In the genomic region with DNA sequence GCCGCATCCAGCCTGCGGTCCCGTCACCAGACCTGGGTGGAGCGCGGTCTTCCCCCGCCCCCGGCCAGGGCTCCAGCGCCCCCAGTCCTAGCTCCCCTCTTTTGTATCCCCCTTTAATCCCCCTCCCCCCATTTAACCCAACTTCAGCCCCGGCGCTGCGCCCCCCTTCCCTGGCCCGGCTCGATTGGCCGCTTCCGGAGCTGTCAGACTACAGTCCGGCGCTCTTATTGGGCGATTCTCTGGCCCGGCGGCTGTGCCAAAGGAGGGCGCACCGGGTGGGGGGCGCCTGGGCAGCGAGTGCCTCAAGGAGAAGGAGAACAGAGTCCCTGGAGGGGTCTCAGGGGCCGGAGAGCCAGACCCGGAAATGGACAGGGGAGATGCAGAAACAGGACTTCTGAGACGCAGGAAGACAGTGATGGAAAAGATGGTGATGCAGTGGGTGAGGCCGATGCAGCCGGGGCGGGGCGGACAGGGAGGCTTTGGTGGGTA, we compare ENCODE assay signal across 8 cellular contexts. TPM values are rescaled to one million over a fixed set of nuclear protein-coding genes. Genes with fewer than 3 reads are reported as not detected.
DNase-seq lines count a peak whose midpoint lies in the region; TF ChIP-seq lines count a peak whose summit lies in the region.

No MANE protein-coding gene starts in this region.

- POLR2A ChIA-PET in activated CD4-positive, alpha-beta memory T cell treated with anti-CD3 and anti-CD28 coated beads for 36 hours (lab: Charles Lee), result no interaction called here
- POLR2A ChIA-PET in activated CD4-positive, alpha-beta memory T cell treated with anti-CD3 and anti-CD28 coated beads, Interleukin-2, amount 10 ng/mL, durations not matched to agents 7 days and 5 days (lab: Charles Lee), result no interaction called here

- no peaks in the 10 kb centered on the region for H3K36me3 Mint-ChIP-seq in activated CD4-positive, alpha-beta memory T cell treated with anti-CD3 and anti-CD28 coated beads for 36 hours
- no peaks in the 10 kb centered on the region for H3K36me3 Mint-ChIP-seq in activated CD4-positive, alpha-beta memory T cell treated with anti-CD3 and anti-CD28 coated beads, Interleukin-2, amount 10 ng/mL, durations not matched to agents 7 days and 5 days (ENCODE audit: low read depth)
- H3K36me3 Mint-ChIP-seq in mesothelial cell of epicardium, result no peaks in the 10 kb centered on the region
- peaks cover 5% of the 10 kb centered on the region for H3K36me3 Mint-ChIP-seq in type B pancreatic cell

- peak overlapping the region; percentile 12 for H3K27ac ChIP-seq in colonic mucosa

- CTCF ChIA-PET in activated CD4-positive, alpha-beta memory T cell treated with anti-CD3 and anti-CD28 coated beads for 36 hours (lab: Charles Lee), result interaction anchor here (1.0 kb wide), 1 partner anchor 39 kb away, joined by 3 read pairs; no protein-coding TSS in a partner anchor
- CTCF ChIA-PET in activated CD4-positive, alpha-beta memory T cell treated with anti-CD3 and anti-CD28 coated beads, Interleukin-2, amount 10 ng/mL, durations not matched to agents 7 days and 5 days (lab: Charles Lee), result interaction anchor here (0.6 kb wide), 1 partner anchor 627 kb away, joined by 4 read pairs; no protein-coding TSS in a partner anchor

- no peaks in the 10 kb centered on the region for H3K36me3 ChIP-seq in colonic mucosa

- peaks cover 6% of the 10 kb centered on the region for H3K4me1 ChIP-seq in colonic mucosa

- H3K4me1 Mint-ChIP-seq in activated CD4-positive, alpha-beta memory T cell treated with anti-CD3 and anti-CD28 coated beads for 36 hours (ENCODE audit: low read depth), result peaks cover 2% of the 10 kb centered on the region
- peaks cover 9% of the 10 kb centered on the region for H3K4me1 Mint-ChIP-seq in activated CD4-positive, alpha-beta memory T cell treated with anti-CD3 and anti-CD28 coated beads, Interleukin-2, amount 10 ng/mL, durations not matched to agents 7 days and 5 days
- H3K4me1 Mint-ChIP-seq in mesothelial cell of epicardium (peaks cover 5% of the 10 kb centered on the region), type B pancreatic cell (ENCODE audit: unreplicated experiment) (peaks cover 26% of the 10 kb centered on the region)

- DNase-seq in activated CD4-positive, alpha-beta memory T cell treated with anti-CD3 and anti-CD28 coated beads for 36 hours, result no peak
- no peak for DNase-seq in activated CD4-positive, alpha-beta memory T cell treated with anti-CD3 and anti-CD28 coated beads, Interleukin-2, amount 10 ng/mL, durations not matched to agents 7 days and 5 days
- DNase-seq in colonic mucosa (no peak), mesothelial cell of epicardium (ENCODE audit: low spot score in 2 of 2, unreplicated experiment in 2 of 2) (peak in 1 of 2 experiments; percentile 39), type B pancreatic cell (ENCODE audit: extremely low spot score, unreplicated experiment) (no peak), GF-D8 (lab: John Stamatoyannopoulos, UW) (no peak), NOMO-1 treated with DMSO at 0.1 percent for 48 hours (lab: John Stamatoyannopoulos, UW; ENCODE audit: unreplicated experiment) (no peak), NCI-H446 treated with DMSO at 0.1 percent for 48 hours (lab: John Stamatoyannopoulos, UW) (no peak)

- H3K4me3 ChIP-seq in colonic mucosa, result peak overlapping the region; percentile 55

- intact Hi-C loops in activated CD4-positive, alpha-beta memory T cell treated with anti-CD3 and anti-CD28 coated beads for 36 hours (cut with micrococcal nuclease), result loop anchor here (2.0 to 5.0 kb wide), 2 partner anchors 32 to 109 kb away; no protein-coding TSS in a partner anchor
- intact Hi-C loops in colonic mucosa (cut with DNase I), result no loop called here

- peak overlapping the region in 1 of 2 donors; percentile 63 for H3K9ac ChIP-seq in colonic mucosa (ENCODE audit: low read depth in 2 of 2, low read length in 2 of 2)

- no peaks in the 10 kb centered on the region for H3K9me3 Mint-ChIP-seq in activated CD4-positive, alpha-beta memory T cell treated with anti-CD3 and anti-CD28 coated beads for 36 hours
- no peaks in the 10 kb centered on the region for H3K9me3 Mint-ChIP-seq in activated CD4-positive, alpha-beta memory T cell treated with anti-CD3 and anti-CD28 coated beads, Interleukin-2, amount 10 ng/mL, durations not matched to agents 7 days and 5 days
- no peaks in the 10 kb centered on the region for H3K9me3 Mint-ChIP-seq in mesothelial cell of epicardium
- H3K9me3 Mint-ChIP-seq in type B pancreatic cell, result no peaks in the 10 kb centered on the region

- TF ChIP-seq CTCF in colonic mucosa (IDR thresholded peaks at IDR 0.05), result no peak
- no peak for TF ChIP-seq CTCF in mesothelial cell of epicardium (IDR thresholded peaks at IDR 0.05; ENCODE audit: unreplicated experiment)
- TF ChIP-seq CTCF in type B pancreatic cell (conservative IDR thresholded peaks at IDR 0.05), result no peak

- H3K4me3 Mint-ChIP-seq in activated CD4-positive, alpha-beta memory T cell treated with anti-CD3 and anti-CD28 coated beads for 36 hours, result peak overlapping the region; percentile 29
- no peak overlapping the region for H3K4me3 Mint-ChIP-seq in activated CD4-positive, alpha-beta memory T cell treated with anti-CD3 and anti-CD28 coated beads, Interleukin-2, amount 10 ng/mL, durations not matched to agents 7 days and 5 days
- H3K4me3 Mint-ChIP-seq in mesothelial cell of epicardium (peak overlapping the region; percentile 63), type B pancreatic cell (peak overlapping the region; percentile 83)

- H3K9me3 ChIP-seq in colonic mucosa, result no peaks in the 10 kb centered on the region

- peaks cover 26% of the 10 kb centered on the region for H3K27me3 ChIP-seq in colonic mucosa

- no peak overlapping the region for H3K27ac Mint-ChIP-seq in activated CD4-positive, alpha-beta memory T cell treated with anti-CD3 and anti-CD28 coated beads for 36 hours
- H3K27ac Mint-ChIP-seq in activated CD4-positive, alpha-beta memory T cell treated with anti-CD3 and anti-CD28 coated beads, Interleukin-2, amount 10 ng/mL, durations not matched to agents 7 days and 5 days, result no peak overlapping the region
- H3K27ac Mint-ChIP-seq in mesothelial cell of epicardium (no peak overlapping the region), type B pancreatic cell (peak overlapping the region; percentile 59)

- peaks cover 39% of the 10 kb centered on the region for H3K27me3 Mint-ChIP-seq in activated CD4-positive, alpha-beta memory T cell treated with anti-CD3 and anti-CD28 coated beads for 36 hours
- peaks cover 51% of the 10 kb centered on the region for H3K27me3 Mint-ChIP-seq in activated CD4-positive, alpha-beta memory T cell treated with anti-CD3 and anti-CD28 coated beads, Interleukin-2, amount 10 ng/mL, durations not matched to agents 7 days and 5 days
- H3K27me3 Mint-ChIP-seq in mesothelial cell of epicardium (ENCODE audit: low read depth), result peaks cover 74% of the 10 kb centered on the region
- peaks cover 50% of the 10 kb centered on the region for H3K27me3 Mint-ChIP-seq in type B pancreatic cell

RNA-seq across cellular contexts. Expression of a gene that starts 1.1 kb away (rescaled TPM):
- total RNA-seq in activated CD4-positive, alpha-beta memory T cell treated with anti-CD3 and anti-CD28 coated beads for 36 hours, result not detected
- total RNA-seq in activated CD4-positive, alpha-beta memory T cell treated with anti-CD3 and anti-CD28 coated beads, Interleukin-2, amount 10 ng/mL, durations not matched to agents 7 days and 5 days, result not detected
- 1 to 10 TPM; 5.6 to 7.8 TPM for total RNA-seq in colonic mucosa
- 6.8 to 8.4 TPM (median 7.2 TPM) in 3 replicates for total RNA-seq in mesothelial cell of epicardium
- 4.0 and 9.1 TPM in 2 replicates for total RNA-seq in type B pancreatic cell (ENCODE audit: low replicate concordance)
